Comparison of ENCODE assay signal across 8 cellular contexts in the genomic region with DNA sequence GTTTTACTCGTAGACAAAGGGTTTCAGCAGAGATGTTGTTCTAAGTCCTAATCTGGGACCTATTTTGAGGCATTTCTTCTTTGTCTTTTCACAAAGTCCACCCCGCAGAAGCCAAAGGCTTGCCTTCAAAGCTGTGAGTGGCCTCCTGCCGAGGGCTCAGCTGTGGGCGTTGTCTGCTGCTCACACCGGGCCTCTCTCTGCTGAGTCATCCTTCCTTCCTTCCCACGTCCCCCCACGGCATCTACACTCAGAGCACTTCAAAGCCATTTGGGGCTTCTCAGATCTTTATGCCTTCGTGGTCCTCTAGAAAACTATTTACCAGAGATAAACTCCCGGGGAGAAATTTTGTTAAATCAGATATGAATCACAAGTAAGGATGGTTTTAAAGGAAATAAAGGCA.
DNase-seq lines count a peak whose midpoint lies in the region; ATAC-seq lines count a peak whose summit lies in the region.

No MANE protein-coding gene starts in this region.

- peaks cover 2% of the 10 kb centered on the region for H3K9me3 Mint-ChIP-seq in activated naive CD4-positive, alpha-beta T cell treated with anti-CD3 and anti-CD28 coated beads, Interleukin-2, amount 10 ng/mL, durations not matched to agents 7 days and 5 days
- H3K9me3 Mint-ChIP-seq in stimulated activated naive CD8-positive, alpha-beta T cell treated with anti-CD3 and anti-CD28 coated beads, Interleukin-15, amount 100 ng/mL, for 72 hours: no peaks in the 10 kb centered on the region

- CTCF ChIA-PET in activated naive CD4-positive, alpha-beta T cell treated with anti-CD3 and anti-CD28 coated beads, Interleukin-2, amount 10 ng/mL, durations not matched to agents 7 days and 5 days (lab: Charles Lee): interaction anchor here (0.8 to 1.9 kb wide), 6 partner anchors 23 to 1822 kb away, joined by 3 to 5 read pairs (median 4); no protein-coding TSS in a partner anchor

- H3K4me1 Mint-ChIP-seq in activated naive CD4-positive, alpha-beta T cell treated with anti-CD3 and anti-CD28 coated beads, Interleukin-2, amount 10 ng/mL, durations not matched to agents 7 days and 5 days: peaks cover 51% of the 10 kb centered on the region
- peaks cover 53% of the 10 kb centered on the region for H3K4me1 Mint-ChIP-seq in stimulated activated naive CD8-positive, alpha-beta T cell treated with anti-CD3 and anti-CD28 coated beads, Interleukin-15, amount 100 ng/mL, for 72 hours

- ATAC-seq in HG03354 (IDR thresholded peaks at IDR 0.05; ENCODE audit: poor library complexity, severe bottlenecking, unreplicated experiment): peak; percentile 34
- peak; percentile 81 for ATAC-seq in stimulated activated naive CD8-positive, alpha-beta T cell treated with anti-CD3 and anti-CD28 coated beads, Interleukin-15, amount 100 ng/mL, for 72 hours

- H3K36me3 Mint-ChIP-seq in activated naive CD4-positive, alpha-beta T cell treated with anti-CD3 and anti-CD28 coated beads, Interleukin-2, amount 10 ng/mL, durations not matched to agents 7 days and 5 days: no peaks in the 10 kb centered on the region

- peaks cover 4% of the 10 kb centered on the region for H3K27me3 Mint-ChIP-seq in activated naive CD4-positive, alpha-beta T cell treated with anti-CD3 and anti-CD28 coated beads, Interleukin-2, amount 10 ng/mL, durations not matched to agents 7 days and 5 days
- H3K27me3 Mint-ChIP-seq in stimulated activated naive CD8-positive, alpha-beta T cell treated with anti-CD3 and anti-CD28 coated beads, Interleukin-15, amount 100 ng/mL, for 72 hours: no peaks in the 10 kb centered on the region

- peak overlapping the region; percentile 87 for H3K27ac Mint-ChIP-seq in activated naive CD4-positive, alpha-beta T cell treated with anti-CD3 and anti-CD28 coated beads, Interleukin-2, amount 10 ng/mL, durations not matched to agents 7 days and 5 days
- no peak overlapping the region for H3K27ac Mint-ChIP-seq in stimulated activated naive CD8-positive, alpha-beta T cell treated with anti-CD3 and anti-CD28 coated beads, Interleukin-15, amount 100 ng/mL, for 72 hours

- DNase-seq in NCI-H1417 (lab: John Stamatoyannopoulos, UW) (peak in 2 of 3 experiments; percentile 42 to 59), NCI-H1417 treated with DMSO at 0.1 percent for 48 hours (lab: John Stamatoyannopoulos, UW) (no peak), SKM-1 treated with dmso at 0.1 percent for 144 hours (lab: John Stamatoyannopoulos, UW; ENCODE audit: unreplicated experiment) (peak; percentile 9), lung microvascular endothelial cell (ENCODE audit: low read depth in 2 of 2) (peak; percentile 65 to 93), germinal center (ENCODE audit: low spot score) (no peak)
- peak; percentile 71 for DNase-seq in activated naive CD4-positive, alpha-beta T cell treated with anti-CD3 and anti-CD28 coated beads, Interleukin-2, amount 10 ng/mL, durations not matched to agents 7 days and 5 days
- DNase-seq in stimulated activated naive CD8-positive, alpha-beta T cell treated with anti-CD3 and anti-CD28 coated beads, Interleukin-15, amount 100 ng/mL, for 72 hours: peak; percentile 53 to 55

- peak overlapping the region; percentile 40 for H3K4me3 Mint-ChIP-seq in activated naive CD4-positive, alpha-beta T cell treated with anti-CD3 and anti-CD28 coated beads, Interleukin-2, amount 10 ng/mL, durations not matched to agents 7 days and 5 days
- peak overlapping the region; percentile 15 to 45 for H3K4me3 Mint-ChIP-seq in stimulated activated naive CD8-positive, alpha-beta T cell treated with anti-CD3 and anti-CD28 coated beads, Interleukin-15, amount 100 ng/mL, for 72 hours

Comparison
In these comparisons a context has a peak if more than half of its experiments do, and no peak if none do; other contexts are left out.
1. DNase-seq: peak in NCI-H1417 (2 of 3), SKM-1 treated with dmso at 0.1 percent for 144 hours (single experiment), activated naive CD4-positive, alpha-beta T cell treated with anti-CD3 and anti-CD28 coated beads, Interleukin-2, amount 10 ng/mL, durations not matched to agents 7 days and 5 days (single experiment), lung microvascular endothelial cell (2 of 2) and stimulated activated naive CD8-positive, alpha-beta T cell treated with anti-CD3 and anti-CD28 coated beads, Interleukin-15, amount 100 ng/mL, for 72 hours (2 of 2); none in NCI-H1417 treated with DMSO at 0.1 percent for 48 hours (single experiment) and germinal center (single experiment).